ENCODE assay signal across 8 cellular contexts in the genomic region with DNA sequence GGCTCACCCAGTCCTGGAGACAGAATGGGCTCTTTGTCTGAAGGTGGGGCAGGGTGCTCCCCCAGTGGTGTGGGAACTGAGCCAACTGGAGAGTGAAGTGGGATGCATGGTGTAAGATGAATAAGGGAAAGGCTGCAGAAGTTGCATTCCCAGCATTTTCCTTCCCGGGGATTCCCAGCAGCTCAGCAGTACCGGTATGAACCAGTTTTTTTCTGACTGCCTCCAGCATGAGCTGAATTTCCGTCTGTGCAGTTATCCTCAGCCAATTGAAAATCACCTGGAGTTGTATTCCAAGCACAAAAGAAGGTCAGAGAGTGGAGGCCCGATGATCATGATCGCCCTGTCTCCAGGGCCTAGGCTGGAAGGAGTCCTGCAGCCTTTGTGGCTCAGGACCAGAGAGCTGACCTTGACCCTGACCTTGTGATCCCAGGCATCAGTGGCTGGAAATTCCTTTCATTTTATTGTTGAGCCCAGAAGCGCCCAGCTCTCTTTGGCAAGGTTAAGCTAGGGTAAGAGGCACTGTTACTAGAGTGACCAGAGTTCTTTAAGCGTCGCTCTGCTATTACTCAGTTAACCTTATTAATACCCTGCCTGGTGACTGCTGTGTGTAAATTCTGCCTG. TPM values are rescaled to one million over a fixed set of nuclear protein-coding genes. Genes with fewer than 3 reads are reported as not detected.
DNase-seq lines count a peak whose midpoint lies in the region; ATAC-seq and TF ChIP-seq lines count a peak whose summit lies in the region.

No MANE protein-coding gene starts in this region.

- H3K4me3 ChIP-seq in left ventricle myocardium inferior, result no peak overlapping the region

- peak overlapping the region; percentile 96 for H3K27ac Mint-ChIP-seq in CD4-positive, alpha-beta T cell
- H3K27ac Mint-ChIP-seq in activated naive CD8-positive, alpha-beta T cell treated with anti-CD3 and anti-CD28 coated beads, Interleukin-2, amount 50 U/mL, for 24 hours, result peak overlapping the region; percentile 99

- peaks cover 67% of the 10 kb centered on the region for H3K4me1 Mint-ChIP-seq in CD4-positive, alpha-beta T cell (ENCODE audit: low read depth)
- H3K4me1 Mint-ChIP-seq in activated naive CD8-positive, alpha-beta T cell treated with anti-CD3 and anti-CD28 coated beads, Interleukin-2, amount 50 U/mL, for 24 hours, result peaks cover 65% of the 10 kb centered on the region

- TF ChIP-seq CTCF in CD4-positive, alpha-beta T cell (IDR thresholded peaks at IDR 0.05), result no peak
- TF ChIP-seq CTCF in left ventricle myocardium inferior (IDR thresholded peaks at IDR 0.05; ENCODE audit: borderline replicate concordance), result no peak

- H3K36me3 ChIP-seq in left ventricle myocardium inferior, result no peaks in the 10 kb centered on the region

- peak overlapping the region; percentile 89 for H3K4me3 Mint-ChIP-seq in CD4-positive, alpha-beta T cell
- H3K4me3 Mint-ChIP-seq in activated naive CD8-positive, alpha-beta T cell treated with anti-CD3 and anti-CD28 coated beads, Interleukin-2, amount 50 U/mL, for 24 hours, result peak overlapping the region; percentile 82

- H3K4me1 ChIP-seq in left ventricle myocardium inferior, result peaks cover 91% of the 10 kb centered on the region

- no peaks in the 10 kb centered on the region for H3K27me3 Mint-ChIP-seq in CD4-positive, alpha-beta T cell
- H3K27me3 Mint-ChIP-seq in activated naive CD8-positive, alpha-beta T cell treated with anti-CD3 and anti-CD28 coated beads, Interleukin-2, amount 50 U/mL, for 24 hours, result no peaks in the 10 kb centered on the region

- ATAC-seq in CD4-positive, alpha-beta T cell (ENCODE audit: poor library complexity), result no peak
- ATAC-seq in activated naive CD8-positive, alpha-beta T cell treated with anti-CD3 and anti-CD28 coated beads, Interleukin-2, amount 50 U/mL, for 24 hours, result no peak

- DNase-seq in CD4-positive, alpha-beta T cell, result no peak
- DNase-seq in HuH-7.5 (ENCODE audit: low spot score) (peak; percentile 20), left ventricle myocardium inferior (peak; percentile 36), pulmonary artery endothelial cell (ENCODE audit: low read depth, low spot score) (peak; percentile 75), NOMO-1 treated with DMSO at 0.1 percent for 48 hours (lab: John Stamatoyannopoulos, UW; ENCODE audit: unreplicated experiment) (no peak)
- DNase-seq in activated naive CD8-positive, alpha-beta T cell treated with anti-CD3 and anti-CD28 coated beads, Interleukin-2, amount 50 U/mL, for 24 hours, result no peak
- DNase-seq in activated CD4-positive, alpha-beta T cell treated with anti-CD3 and anti-CD28 coated beads, Interleukin-2, amount 50 U/mL, for 1 hour, result no peak
- no peak for DNase-seq in stimulated activated CD4-positive, alpha-beta T cell treated with anti-CD3 and anti-CD28 coated beads, Interleukin-2, amount 100 ng/mL, for 24 hours

- CTCF ChIA-PET in CD4-positive, alpha-beta T cell (lab: Charles Lee), result interaction anchor here (0.5 to 2.0 kb wide), 4 partner anchors 9 to 206 kb away, joined by 3 to 7 read pairs (median 4); no protein-coding TSS in a partner anchor

- H3K36me3 Mint-ChIP-seq in CD4-positive, alpha-beta T cell (ENCODE audit: low read depth), result peaks cover 9% of the 10 kb centered on the region
- H3K36me3 Mint-ChIP-seq in activated naive CD8-positive, alpha-beta T cell treated with anti-CD3 and anti-CD28 coated beads, Interleukin-2, amount 50 U/mL, for 24 hours (ENCODE audit: low read depth), result peaks cover 6% of the 10 kb centered on the region

- peak overlapping the region; percentile 95 for H3K27ac ChIP-seq in CD4-positive, alpha-beta T cell (ENCODE audit: low read depth, low read length)
- peak overlapping the region; percentile 86 for H3K27ac ChIP-seq in left ventricle myocardium inferior (replicated peaks)

- POLR2A ChIA-PET in CD4-positive, alpha-beta T cell (lab: Charles Lee), result interaction anchor here (0.6 to 13.5 kb wide), 11 partner anchors 9 to 245 kb away, joined by 3 to 229 read pairs (median 7); a partner anchor contains a TSS

- no peaks in the 10 kb centered on the region for H3K9me3 ChIP-seq in CD4-positive, alpha-beta T cell (ENCODE audit: control insufficient read depth, low read length)
- H3K9me3 ChIP-seq in left ventricle myocardium inferior (replicated peaks), result no peaks in the 10 kb centered on the region

- no peaks in the 10 kb centered on the region for H3K27me3 ChIP-seq in CD4-positive, alpha-beta T cell (ENCODE audit: control insufficient read depth, insufficient read depth, low read length)
- H3K27me3 ChIP-seq in left ventricle myocardium inferior (ENCODE audit: low read depth), result no peaks in the 10 kb centered on the region

- H3K9me3 Mint-ChIP-seq in CD4-positive, alpha-beta T cell, result no peaks in the 10 kb centered on the region
- no peaks in the 10 kb centered on the region for H3K9me3 Mint-ChIP-seq in activated naive CD8-positive, alpha-beta T cell treated with anti-CD3 and anti-CD28 coated beads, Interleukin-2, amount 50 U/mL, for 24 hours

- intact Hi-C loops in CD4-positive, alpha-beta T cell (cut with DNase I, micrococcal nuclease), result loop anchor here (2.0 kb wide), 2 partner anchors 33 to 51 kb away; a partner anchor contains a TSS
- intact Hi-C loops in left ventricle myocardium inferior (cut with micrococcal nuclease), result no loop called here

RNA-seq across cellular contexts. Expression of a gene that starts 33.4 kb away (rescaled TPM):
- total RNA-seq in CD4-positive, alpha-beta T cell, result 10 to 100 TPM; 39.8 to 43.8 TPM
- total RNA-seq in left ventricle myocardium inferior (677 TPM), pulmonary artery endothelial cell (49.6 and 94.1 TPM in 2 replicates)

RNA-seq across cellular contexts. Expression of a gene that starts 57.8 kb away (rescaled TPM):
- 100 to 1,000 TPM; 134 to 138 TPM for total RNA-seq in CD4-positive, alpha-beta T cell
- 61.9 TPM for total RNA-seq in left ventricle myocardium inferior
- total RNA-seq in pulmonary artery endothelial cell, result 66.6 and 72.4 TPM in 2 replicates

Comparison
In these comparisons a context has a peak if more than half of its experiments do, and no peak if none do; other contexts are left out.
1. DNase-seq: peak in HuH-7.5 (single experiment), left ventricle myocardium inferior (single experiment) and pulmonary artery endothelial cell (single experiment); none in CD4-positive, alpha-beta T cell (0 of 10), activated naive CD8-positive, alpha-beta T cell treated with anti-CD3 and anti-CD28 coated beads, Interleukin-2, amount 50 U/mL, for 24 hours (single experiment), NOMO-1 treated with DMSO at 0.1 percent for 48 hours (single experiment), activated CD4-positive, alpha-beta T cell treated with anti-CD3 and anti-CD28 coated beads, Interleukin-2, amount 50 U/mL, for 1 hour (single experiment) and stimulated activated CD4-positive, alpha-beta T cell treated with anti-CD3 and anti-CD28 coated beads, Interleukin-2, amount 100 ng/mL, for 24 hours (0 of 2).